26 cellular contexts compared by ENCODE assay signal in the genomic region with DNA sequence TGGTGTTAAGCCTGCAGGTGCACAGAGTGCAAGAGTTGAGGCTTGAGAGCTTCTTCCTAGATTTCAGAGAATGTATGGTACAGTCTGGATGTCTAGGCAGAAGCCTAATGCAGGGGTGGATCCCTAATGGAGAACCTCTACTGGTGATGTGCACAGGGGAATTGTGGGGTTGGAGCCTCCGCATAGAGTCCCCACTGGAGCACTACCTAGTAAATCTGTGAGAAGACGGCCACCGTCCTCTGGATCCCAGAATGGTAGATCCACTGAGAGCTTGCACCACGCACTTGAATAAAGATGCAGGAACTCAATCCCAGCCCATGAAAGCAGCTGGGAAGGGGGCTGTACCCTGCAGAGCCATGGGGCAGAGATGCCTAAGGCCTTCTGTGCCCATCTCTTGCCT.
"Had no signal": no experiment of that assay in that cellular context is flagged by ENCODE, and none has a peak within 500 bp of the region (broad histone marks: within the 10 kb centered on the region; RNA-seq: fewer than 3 reads in every experiment).

No MANE protein-coding gene starts in this region.

- DNase-seq: IMR-90; Karpas-422; KG1; MG63; NCI-H1092; NCI-H1105 treated with DMSO at 0.1 percent for 48 hours; NCI-H1417 treated with DMSO at 0.1 percent for 48 hours; NCI-H146; NCI-H1694 treated with DMSO at 0.1 percent for 48 hours; NCI-H1930; NCI-H2081; NCI-H2107; NCI-H226; NCI-H446; NCI-H510A; NCI-H524 treated with DMSO at 0.1 percent for 48 hours; NCI-H69; NCI-H774; NK-92 treated with Interleukin-12 subunit alpha and Interleukin-12 subunit beta, amount 100 ng/mL, for 24 hours; PC-3; SHP77 treated with DMSO at 0.1 percent for 48 hours; SJCRH30 had no signal

- ATAC-seq: HepG2, Panc1, PC-3, SK-N-SH treated with all-trans-retinoic acid at 6 μM for 48 hours had no signal

- H3K27ac ChIP-seq: RWPE1, SJCRH30 had no signal

- H3K4me1 ChIP-seq: SJCRH30 had no signal

- H3K4me3 ChIP-seq: MG63, SJCRH30 had no signal

- H3K36me3 ChIP-seq: MG63, SJCRH30 had no signal

- H3K9me3 ChIP-seq: MG63, SJCRH30 had no signal

- H3K27me3 ChIP-seq: MG63, SJCRH30 had no signal
